Comparison of ENCODE assay signal across 26 cellular contexts in the genomic region with DNA sequence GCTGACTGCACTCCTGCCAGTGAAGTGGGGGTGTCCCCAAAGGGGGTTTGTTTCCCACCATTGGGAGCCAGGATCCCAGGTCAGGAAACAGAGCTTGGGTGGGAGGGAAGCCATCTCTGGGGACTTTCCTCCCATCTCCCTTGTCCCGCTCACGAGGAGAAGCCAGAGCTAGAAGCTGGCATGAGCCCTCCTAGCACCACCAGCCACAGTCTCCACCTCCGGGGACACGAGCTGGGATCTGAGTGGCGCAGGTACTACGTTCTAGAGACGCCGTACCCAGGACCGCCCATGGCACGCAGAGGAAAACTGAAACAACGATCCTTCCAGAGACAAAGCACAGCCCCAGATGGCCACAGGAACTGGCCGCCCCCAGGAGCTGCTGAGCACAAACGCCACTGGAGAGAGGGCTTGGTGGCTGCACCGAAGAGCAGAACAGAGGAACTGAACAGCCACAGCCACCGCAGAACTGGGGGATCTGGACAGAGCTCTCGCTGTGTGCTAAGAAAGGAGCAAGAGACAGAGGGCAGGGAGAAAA. TPM values are rescaled to one million over a fixed set of nuclear protein-coding genes. Genes with fewer than 3 reads are reported as not detected.
A peak's percentile ranks its signal among the peaks of the same experiment; 100 is the strongest.
DNase-seq lines count a peak whose midpoint lies in the region; ATAC-seq and TF ChIP-seq lines count a peak whose summit lies in the region.
"Had no signal": no experiment of that assay in that cellular context is flagged by ENCODE, and none has a peak within 500 bp of the region (broad histone marks: within the 10 kb centered on the region; RNA-seq: fewer than 3 reads in every experiment).

No MANE protein-coding gene starts in this region.

- H3K79me2 ChIP-seq in fibroblast of lung (ENCODE audit: control insufficient read depth, insufficient read depth, low read length) (peaks cover 20% of the 10 kb centered on the region), osteoblast (ENCODE audit: insufficient read depth, low read length) (peaks cover 93% of the 10 kb centered on the region)

- TF ChIP-seq CTCF in fibroblast of lung (conservative IDR thresholded peaks at IDR 0.05 in 1 of 2, IDR thresholded peaks at IDR 0.05 in 1 of 2; ENCODE audit: low read depth in 1 of 2, low read length in 2 of 2) (no peak), osteoblast (IDR thresholded peaks at IDR 0.05; ENCODE audit: extremely low read depth, low read depth, low read length) (no peak), upper lobe of right lung (IDR thresholded peaks at IDR 0.05) (no peak)

- intact Hi-C loops in upper lobe of right lung (cut with DNase I): no loop called here

- DNase-seq in activated effector memory CD4-positive, alpha-beta T cell treated with anti-CD3 and anti-CD28 coated beads, Interleukin-2, amount 50 U/mL, for 16 hours: peak; percentile 33
- no peak for DNase-seq in activated effector memory CD4-positive, alpha-beta T cell treated with Interleukin-2 at 50 U/mL for 16 hours
- no peak for DNase-seq in fibroblast of lung (ENCODE audit: low read depth in 2 of 2)
- DNase-seq in osteoblast (ENCODE audit: insufficient read length, low spot score, missing footprints): no peak
- DNase-seq in upper lobe of right lung: peak; percentile 27
- no peak for DNase-seq in stimulated activated naive CD4-positive, alpha-beta T cell (lab: John Stamatoyannopoulos, UW)
- no peak for DNase-seq in NCI-H345 (lab: John Stamatoyannopoulos, UW)
- DNase-seq in DMS79 (lab: John Stamatoyannopoulos, UW): no peak
- DNase-seq: 8988T; activated CD4-positive, alpha-beta memory T cell treated with anti-CD3 and anti-CD28 coated beads for 36 hours; activated gamma-delta T cell; DMS153; islet precursor cell; NCI-H1105; NCI-H2029; nucleus accumbens; PC-9; retina; SIG-M5; stimulated activated CD4-positive, alpha-beta T cell treated with anti-CD3 and anti-CD28 coated beads, Interleukin-15, amount 100 ng/mL, for 24 hours; SW 1271; transverse colon had no signal

- H3K4me3 ChIP-seq in fibroblast of lung (replicated peaks in 1 of 4; ENCODE audit: control extremely low read depth in 1 of 4, insufficient read depth in 1 of 4, low read depth in 3 of 4, low read length in 4 of 4) (no peak overlapping the region), osteoblast (ENCODE audit: insufficient read depth, low read length) (no peak overlapping the region), upper lobe of right lung (no peak overlapping the region)
- H3K4me3 ChIP-seq: body of pancreas, PC-9, transverse colon had no signal

- H3K36me3 ChIP-seq in fibroblast of lung (ENCODE audit: control insufficient read depth, insufficient read depth, low read length): peaks cover 3% of the 10 kb centered on the region
- peaks cover 15% of the 10 kb centered on the region for H3K36me3 ChIP-seq in osteoblast (ENCODE audit: insufficient read depth, low read length)
- no peaks in the 10 kb centered on the region for H3K36me3 ChIP-seq in upper lobe of right lung
- H3K36me3 ChIP-seq: transverse colon had no signal

- no peak overlapping the region for H3K9ac ChIP-seq in fibroblast of lung (ENCODE audit: insufficient read depth, low read length)

- no peak overlapping the region for H2AFZ ChIP-seq in fibroblast of lung (ENCODE audit: low read length)
- no peak overlapping the region for H2AFZ ChIP-seq in osteoblast (ENCODE audit: low read length)
- H2AFZ ChIP-seq: PC-9 had no signal

- H4K20me1 ChIP-seq in fibroblast of lung (ENCODE audit: control insufficient read depth, extremely low read depth, insufficient read depth, low read length): no peaks in the 10 kb centered on the region
- H4K20me1 ChIP-seq in osteoblast (ENCODE audit: insufficient read depth, low read length): peaks cover 6% of the 10 kb centered on the region

- H3K9me3 ChIP-seq in fibroblast of lung (ENCODE audit: control insufficient read depth, insufficient read depth, low read depth, low read length) (no peaks in the 10 kb centered on the region), osteoblast (ENCODE audit: low read depth, low read length) (no peaks in the 10 kb centered on the region), upper lobe of right lung (no peaks in the 10 kb centered on the region)
- H3K9me3 ChIP-seq: body of pancreas, transverse colon had no signal

- H3K27me3 ChIP-seq in fibroblast of lung (ENCODE audit: control insufficient read depth, insufficient read depth, low read length) (no peaks in the 10 kb centered on the region), osteoblast (ENCODE audit: insufficient read depth, low read length) (no peaks in the 10 kb centered on the region), upper lobe of right lung (no peaks in the 10 kb centered on the region)
- H3K27me3 ChIP-seq: body of pancreas, transverse colon had no signal

- peaks cover 21% of the 10 kb centered on the region for H3K4me1 ChIP-seq in fibroblast of lung (ENCODE audit: control insufficient read depth, extremely low read depth, insufficient read depth, low read length)
- H3K4me1 ChIP-seq in osteoblast (ENCODE audit: insufficient read depth, low read length): peaks cover 31% of the 10 kb centered on the region
- peaks cover 19% of the 10 kb centered on the region for H3K4me1 ChIP-seq in upper lobe of right lung
- H3K4me1 ChIP-seq: body of pancreas had no signal

- H3K4me2 ChIP-seq in fibroblast of lung (ENCODE audit: extremely low read depth, insufficient read depth, low read length) (no peak overlapping the region), osteoblast (ENCODE audit: insufficient read depth, low read length) (no peak overlapping the region)
- H3K4me2 ChIP-seq: PC-9 had no signal

- no peak for ATAC-seq in upper lobe of right lung
- ATAC-seq: body of pancreas, HCT116 had no signal

- H3K27ac ChIP-seq in fibroblast of lung (ENCODE audit: insufficient read depth, low read length) (peak overlapping the region; percentile 37), osteoblast (ENCODE audit: low read depth, low read length) (peak overlapping the region; percentile 86), upper lobe of right lung (no peak overlapping the region)
- H3K27ac ChIP-seq: PC-9 had no signal

RNA-seq across cellular contexts. Expression of a gene that starts 29.8 kb away (rescaled TPM):
- total RNA-seq in fibroblast of lung (16.2 and 27.0 TPM in 2 replicates), osteoblast (144 and 203 TPM in 2 replicates), upper lobe of right lung (16.4 TPM)
- 30.3 and 70.2 TPM in 2 replicates for polyA plus RNA-seq in fibroblast of lung
- polyA plus RNA-seq in fibroblast of lung (2012): 34.0 and 80.2 TPM in 2 replicates
- 81.7 and 114 TPM in 2 replicates for polyA minus RNA-seq in fibroblast of lung (ENCODE audit: low replicate concordance)
- total RNA-seq: activated CD4-positive, alpha-beta memory T cell treated with anti-CD3 and anti-CD28 coated beads for 36 hours; CD8-positive, alpha-beta memory T cell; G401; PC-9 had no signal
- polyA plus RNA-seq: CD8-positive, alpha-beta memory T cell had no signal

Comparison
In these comparisons a context has a peak if more than half of its experiments do, and no peak if none do; other contexts are left out.
1. DNase-seq: peak in activated effector memory CD4-positive, alpha-beta T cell treated with anti-CD3 and anti-CD28 coated beads, Interleukin-2, amount 50 U/mL, for 16 hours (single experiment) and upper lobe of right lung (single experiment); none in activated effector memory CD4-positive, alpha-beta T cell treated with Interleukin-2 at 50 U/mL for 16 hours (single experiment), fibroblast of lung (0 of 2), osteoblast (single experiment), stimulated activated naive CD4-positive, alpha-beta T cell (0 of 6), NCI-H345 (single experiment) and DMS79 (single experiment).